ENCODE assay signal across 27 cellular contexts in the genomic region with DNA sequence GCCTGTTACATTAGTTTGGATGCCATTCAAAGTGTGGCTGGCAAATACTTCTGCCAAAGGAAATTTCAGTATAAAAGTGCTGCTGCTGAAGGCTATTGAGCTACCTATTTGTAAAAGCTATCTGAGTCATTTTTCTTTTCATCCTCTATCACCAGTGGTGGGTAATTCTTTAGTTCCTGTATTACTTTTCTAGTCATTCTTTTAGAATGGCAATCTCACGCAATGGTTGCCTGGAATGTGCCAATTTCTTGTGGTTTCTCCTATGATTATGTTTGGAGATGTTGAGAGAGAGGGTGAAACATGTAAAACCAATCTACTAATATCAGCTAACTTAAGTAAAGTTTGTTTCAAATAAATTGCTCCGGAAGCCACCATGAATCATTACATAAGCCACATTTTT.
DNase-seq lines count a peak whose midpoint lies in the region; ATAC-seq and TF ChIP-seq lines count a peak whose summit lies in the region.
"Had no signal": no experiment of that assay in that cellular context is flagged by ENCODE, and none has a peak within 500 bp of the region (broad histone marks: within the 10 kb centered on the region; RNA-seq: fewer than 3 reads in every experiment).

No MANE protein-coding gene starts in this region.

- H3K27ac Mint-ChIP-seq in chondrocyte (ENCODE audit: unreplicated experiment): peak overlapping the region; percentile 37
- H3K27ac Mint-ChIP-seq: activated CD4-positive, alpha-beta T cell treated with anti-CD3 and anti-CD28 coated beads, Interleukin-2, amount 10 ng/mL, durations not matched to agents 7 days and 5 days; activated naive CD8-positive, alpha-beta T cell treated with anti-CD3 and anti-CD28 coated beads, Interleukin-2, amount 50 U/mL, for 24 hours; CD14-positive monocyte; natural killer cell; stimulated activated naive CD8-positive, alpha-beta T cell treated with anti-CD3 and anti-CD28 coated beads, Interleukin-15, amount 100 ng/mL, for 72 hours; WTC11 had no signal

- no peaks in the 10 kb centered on the region for H3K27me3 Mint-ChIP-seq in chondrocyte (ENCODE audit: low read depth)
- H3K27me3 Mint-ChIP-seq: activated CD4-positive, alpha-beta T cell treated with anti-CD3 and anti-CD28 coated beads, Interleukin-2, amount 10 ng/mL, durations not matched to agents 7 days and 5 days; activated naive CD8-positive, alpha-beta T cell treated with anti-CD3 and anti-CD28 coated beads, Interleukin-2, amount 50 U/mL, for 24 hours; brain; stimulated activated naive CD8-positive, alpha-beta T cell treated with anti-CD3 and anti-CD28 coated beads, Interleukin-15, amount 100 ng/mL, for 72 hours had no signal

- peaks cover 6% of the 10 kb centered on the region for H3K9me3 Mint-ChIP-seq in chondrocyte (ENCODE audit: low read depth)
- H3K9me3 Mint-ChIP-seq: activated CD4-positive, alpha-beta T cell treated with anti-CD3 and anti-CD28 coated beads, Interleukin-2, amount 10 ng/mL, durations not matched to agents 7 days and 5 days; stimulated activated naive CD8-positive, alpha-beta T cell treated with anti-CD3 and anti-CD28 coated beads, Interleukin-15, amount 100 ng/mL, for 72 hours had no signal

- H3K4me1 ChIP-seq in PC-3 (ENCODE audit: insufficient read depth, low read length): no peaks in the 10 kb centered on the region
- H3K4me1 ChIP-seq: thyroid gland had no signal

- TF ChIP-seq CTCF in PC-3 (conservative IDR thresholded peaks at IDR 0.05; ENCODE audit: low read depth, low read length) (no peak), chondrocyte (IDR thresholded peaks at IDR 0.05) (no peak), retinal pigment epithelial cell (conservative IDR thresholded peaks at IDR 0.05; ENCODE audit: low read depth, low read length) (no peak), GM20000 (IDR thresholded peaks at IDR 0.05; ENCODE audit: extremely low read depth, missing control alignments) (no peak)

- H3K4me3 ChIP-seq in PC-3 (ENCODE audit: low read length): no peak overlapping the region
- no peak overlapping the region for H3K4me3 ChIP-seq in retinal pigment epithelial cell (ENCODE audit: low read length)
- H3K4me3 ChIP-seq: skin epidermis, thyroid gland had no signal

- no peaks in the 10 kb centered on the region for H3K27me3 ChIP-seq in PC-3 (ENCODE audit: low read length)
- H3K27me3 ChIP-seq: thyroid gland had no signal

- H3K79me2 ChIP-seq in PC-3 (ENCODE audit: low read length): no peaks in the 10 kb centered on the region

- H2AFZ ChIP-seq in PC-3 (ENCODE audit: low read length): no peak overlapping the region

- H3K4me1 Mint-ChIP-seq in chondrocyte (ENCODE audit: low read depth): peaks cover 9% of the 10 kb centered on the region
- H3K4me1 Mint-ChIP-seq: activated CD4-positive, alpha-beta T cell treated with anti-CD3 and anti-CD28 coated beads, Interleukin-2, amount 10 ng/mL, durations not matched to agents 7 days and 5 days; activated naive CD8-positive, alpha-beta T cell treated with anti-CD3 and anti-CD28 coated beads, Interleukin-2, amount 50 U/mL, for 24 hours; brain; CD14-positive monocyte; natural killer cell; stimulated activated naive CD8-positive, alpha-beta T cell treated with anti-CD3 and anti-CD28 coated beads, Interleukin-15, amount 100 ng/mL, for 72 hours had no signal

- ATAC-seq in PC-3 (peak; percentile 45), HG02763 (IDR thresholded peaks at IDR 0.05; ENCODE audit: unreplicated experiment) (no peak)
- ATAC-seq: activated naive CD8-positive, alpha-beta T cell treated with anti-CD3 and anti-CD28 coated beads, Interleukin-2, amount 50 U/mL, for 24 hours; activated T-cell treated with anti-CD3 and anti-CD28 coated beads, Interleukin-2, amount 50 U/mL, for 4 hours; natural killer cell; stimulated activated naive CD8-positive, alpha-beta T cell treated with anti-CD3 and anti-CD28 coated beads, Interleukin-15, amount 100 ng/mL, for 72 hours; WTC11 had no signal

- intact Hi-C loops in PC-3 (cut with micrococcal nuclease): no loop called here

- no peaks in the 10 kb centered on the region for H3K36me3 Mint-ChIP-seq in chondrocyte (ENCODE audit: low read depth)
- H3K36me3 Mint-ChIP-seq: brain, CD14-positive monocyte, natural killer cell had no signal

- POLR2A ChIA-PET in PC-3 (lab: Charles Lee; ENCODE audit: unreplicated experiment): no interaction called here

- no peaks in the 10 kb centered on the region for H3K9me3 ChIP-seq in PC-3 (ENCODE audit: low read length)
- H3K9me3 ChIP-seq: thyroid gland had no signal

- no peak overlapping the region for H3K4me3 Mint-ChIP-seq in chondrocyte (ENCODE audit: unreplicated experiment)
- H3K4me3 Mint-ChIP-seq: activated CD4-positive, alpha-beta T cell treated with anti-CD3 and anti-CD28 coated beads, Interleukin-2, amount 10 ng/mL, durations not matched to agents 7 days and 5 days; activated naive CD8-positive, alpha-beta T cell treated with anti-CD3 and anti-CD28 coated beads, Interleukin-2, amount 50 U/mL, for 24 hours; activated T-cell treated with anti-CD3 and anti-CD28 coated beads, Interleukin-2, amount 50 U/mL, for 4 hours; brain; CD14-positive monocyte; natural killer cell; stimulated activated naive CD8-positive, alpha-beta T cell treated with anti-CD3 and anti-CD28 coated beads, Interleukin-15, amount 100 ng/mL, for 72 hours; WTC11 had no signal

- no peaks in the 10 kb centered on the region for H4K20me1 ChIP-seq in PC-3 (ENCODE audit: low read length)

- peak overlapping the region; percentile 40; the same call in 1 of the 2 replicates for H3K27ac ChIP-seq in PC-3 (ENCODE audit: low read length)
- H3K27ac ChIP-seq: skin epidermis, thyroid gland had no signal

- no peaks in the 10 kb centered on the region for H3K36me3 ChIP-seq in PC-3 (ENCODE audit: low read depth, low read length)
- H3K36me3 ChIP-seq: thyroid gland had no signal

- H3K4me2 ChIP-seq in PC-3 (ENCODE audit: low read length): no peak overlapping the region

- no peaks in the 10 kb centered on the region for H3F3A ChIP-seq in PC-3 (ENCODE audit: low read length, unreplicated experiment)

- H3K9me2 ChIP-seq in PC-3 (replicated peaks; ENCODE audit: low read length): no peaks in the 10 kb centered on the region

- no peak overlapping the region for H3K9ac ChIP-seq in PC-3 (ENCODE audit: low read length)

- CTCF ChIA-PET in PC-3 (lab: Charles Lee): no interaction called here

- BruUV-seq in PC-3 (replicated peaks; lab: Mats Ljungman, UMichigan): no TSS peak

- DNase-seq in HT1080 (ENCODE audit: low read depth): peak; percentile 85
- peak; percentile 50 for DNase-seq in PC-3
- DNase-seq in chondrocyte (ENCODE audit: low spot score): no peak
- peak; percentile 13 for DNase-seq in retinal pigment epithelial cell (ENCODE audit: low read depth)
- no peak for DNase-seq in GM20000 (ENCODE audit: low spot score)
- DNase-seq in COLO829 (ENCODE audit: low spot score): no peak
- DNase-seq in DMS53 (lab: John Stamatoyannopoulos, UW): no peak
- DNase-seq: activated CD4-positive, alpha-beta T cell treated with anti-CD3 and anti-CD28 coated beads, Interleukin-2, amount 10 ng/mL, durations not matched to agents 7 days and 5 days; activated naive CD8-positive, alpha-beta T cell treated with anti-CD3 and anti-CD28 coated beads, Interleukin-2, amount 50 U/mL, for 24 hours; activated T-cell treated with anti-CD3 and anti-CD28 coated beads, Interleukin-2, amount 50 U/mL, for 4 hours; glutamatergic neuron; GOT3; islet precursor cell; midbrain; natural killer cell; NCI-H1092; NCI-H1930; NCI-H748 treated with DMSO at 0.1 percent for 48 hours; Right ventricle myocardium superior; stimulated activated naive CD8-positive, alpha-beta T cell treated with anti-CD3 and anti-CD28 coated beads, Interleukin-15, amount 100 ng/mL, for 72 hours; T1000; thyroid gland had no signal

Comparison
In these comparisons a context has a peak if more than half of its experiments do, and no peak if none do; other contexts are left out.
1. DNase-seq: peak in HT1080 (single experiment), PC-3 (single experiment) and retinal pigment epithelial cell (single experiment); none in chondrocyte (single experiment), GM20000 (single experiment), COLO829 (single experiment) and DMS53 (single experiment).